Comparison of ENCODE assay signal across 9 cellular contexts in the genomic region with DNA sequence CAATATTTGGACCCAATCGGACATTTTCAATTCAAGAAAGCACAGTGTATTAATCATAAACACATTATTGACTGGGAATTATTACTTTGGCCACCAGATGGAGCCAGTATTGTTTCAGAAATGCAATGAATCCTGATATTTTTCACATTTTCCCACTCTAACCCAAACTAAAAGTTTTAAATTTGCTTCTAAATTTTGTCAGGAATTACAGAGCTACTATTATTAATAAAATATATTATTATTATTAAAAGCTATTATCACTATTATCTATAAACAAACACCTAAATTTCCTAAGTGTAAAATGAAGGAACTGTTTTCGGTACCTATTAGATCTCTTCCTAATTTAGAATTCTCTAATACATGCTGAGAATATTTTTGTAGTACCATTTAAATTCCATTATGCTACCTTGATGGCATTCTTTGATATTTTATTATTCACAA.
A peak's percentile ranks its signal among the peaks of the same experiment; 100 is the strongest.
DNase-seq lines count a peak whose midpoint lies in the region; ATAC-seq, FAIRE-seq and TF ChIP-seq lines count a peak whose summit lies in the region.
"Had no signal": no experiment of that assay in that cellular context is flagged by ENCODE, and none has a peak within 500 bp of the region (broad histone marks: within the 10 kb centered on the region; RNA-seq: fewer than 3 reads in every experiment).

No MANE protein-coding gene starts in this region.

- DNase-seq in GM03348 (ENCODE audit: low spot score) (peak; percentile 49), NB4 (ENCODE audit: low read depth) (peak; percentile 14), colonic mucosa (no peak), pancreas (no peak), GOT3 (lab: John Stamatoyannopoulos, UW) (no peak), DMS153 (lab: John Stamatoyannopoulos, UW) (no peak), retina (no peak)
- DNase-seq: NCI-H524 treated with DMSO at 0.1 percent for 48 hours had no signal

- no peak overlapping the region for H3K9ac ChIP-seq in colonic mucosa (ENCODE audit: low read depth in 2 of 2, low read length in 2 of 2)

- H3K9me3 ChIP-seq in colonic mucosa (no peaks in the 10 kb centered on the region), pancreas (no peaks in the 10 kb centered on the region)

- H3K36me3 ChIP-seq in colonic mucosa (no peaks in the 10 kb centered on the region), pancreas (no peaks in the 10 kb centered on the region)

- H3K4me3 ChIP-seq in NB4 (ENCODE audit: low read depth, low read length): no peak overlapping the region
- no peak overlapping the region for H3K4me3 ChIP-seq in colonic mucosa
- H3K4me3 ChIP-seq in pancreas: no peak overlapping the region

- TF ChIP-seq CTCF in NB4 (IDR thresholded peaks at IDR 0.05; ENCODE audit: low read depth, low read length) (peak; percentile 41), colonic mucosa (IDR thresholded peaks at IDR 0.05) (peak; percentile 50), pancreas (IDR thresholded peaks at IDR 0.05) (peak in 3 of 4 donors; percentile 31 to 58 (median 49))

- no peak overlapping the region for H3K27ac ChIP-seq in colonic mucosa
- no peak overlapping the region for H3K27ac ChIP-seq in pancreas

- FAIRE-seq in pancreas (lab: Jason Lieb, UNC): peak; percentile 96

- H3K27me3 ChIP-seq in colonic mucosa (no peaks in the 10 kb centered on the region), pancreas (no peaks in the 10 kb centered on the region)

- intact Hi-C loops in colonic mucosa (cut with DNase I) (loop anchor here (5.0 kb wide), 1 partner anchor 553 kb away; no protein-coding TSS in a partner anchor), pancreas (cut with DNase I) (loop anchor here in 1 of 3 donors (10.0 kb wide), 1 partner anchor 551 kb away; no protein-coding TSS in a partner anchor)

- ATAC-seq in pancreas: peak in 1 of 4 donors; percentile 38
- ATAC-seq in GM19023 (IDR thresholded peaks at IDR 0.05; ENCODE audit: unreplicated experiment): no peak

- 51 to 52% methylated on average over 2 of the region's 2 CpGs for WGBS in pancreas, 2 donors

- no peak for TF ChIP-seq POLR2A in NB4 (IDR thresholded peaks at IDR 0.05; ENCODE audit: extremely low read depth, insufficient read length)

- H3K4me1 ChIP-seq in colonic mucosa: no peaks in the 10 kb centered on the region
- H3K4me1 ChIP-seq in pancreas: peaks cover 0 to 8% (median 7%) of the 10 kb centered on the region in 3 donors

Comparison
In these comparisons a context has a peak if more than half of its experiments do, and no peak if none do; other contexts are left out.
1. DNase-seq: peak in GM03348 (single experiment) and NB4 (single experiment); none in colonic mucosa (single experiment), pancreas (0 of 6), GOT3 (single experiment), DMS153 (single experiment) and retina (single experiment).
2. Peak in every context shown above with its lines, with median percentiles within 50 percentile points of each other: CTCF ChIP-seq.